In the genomic region with DNA sequence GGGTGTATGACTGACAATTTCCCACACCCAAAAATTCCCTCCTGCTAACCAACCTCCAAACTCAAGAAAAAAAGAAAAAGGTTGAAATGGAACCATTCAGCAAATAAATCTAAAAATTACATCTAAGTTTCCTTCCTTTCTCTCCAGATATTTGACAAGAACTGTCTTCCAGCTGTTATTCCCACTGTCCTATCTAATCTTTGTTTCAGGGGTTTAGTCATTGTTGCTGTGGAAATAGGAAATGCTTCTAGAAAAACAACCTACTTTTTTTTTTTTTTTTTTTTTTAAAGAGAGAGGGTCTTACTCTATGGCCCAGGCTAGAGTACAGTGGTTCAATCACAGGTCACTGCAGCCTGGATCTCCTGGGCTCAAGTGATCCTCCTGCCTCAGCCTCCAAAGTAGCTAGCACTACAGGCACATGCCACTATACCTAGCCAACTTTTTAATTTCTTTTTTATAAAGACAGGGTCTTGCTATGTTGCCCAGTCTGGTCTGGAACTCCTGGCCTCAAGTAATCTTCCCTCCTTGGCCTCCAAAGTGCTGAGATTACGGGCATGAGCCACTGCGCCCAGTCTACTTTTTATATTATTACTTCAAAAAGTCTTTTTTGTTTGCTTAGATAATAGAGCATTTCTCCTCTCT, we compare ENCODE assay signal across 15 cellular contexts.
DNase-seq lines count a peak whose midpoint lies in the region; ATAC-seq and TF ChIP-seq lines count a peak whose summit lies in the region.
"Had no signal": no experiment of that assay in that cellular context is flagged by ENCODE, and none has a peak within 500 bp of the region (broad histone marks: within the 10 kb centered on the region; RNA-seq: fewer than 3 reads in every experiment).

No MANE protein-coding gene starts in this region.

- no peak overlapping the region for H3K4me3 Mint-ChIP-seq in CD8-positive, alpha-beta T cell
- no peak overlapping the region for H3K4me3 Mint-ChIP-seq in T-helper 17 cell
- H3K4me3 Mint-ChIP-seq: CD4-positive, alpha-beta memory T cell had no signal

- no peak for ATAC-seq in CD8-positive, alpha-beta T cell
- ATAC-seq in T-helper 17 cell: no peak

- no peaks in the 10 kb centered on the region for H3K9me3 Mint-ChIP-seq in CD8-positive, alpha-beta T cell
- H3K9me3 Mint-ChIP-seq: CD4-positive, alpha-beta memory T cell had no signal

- H3K4me2 ChIP-seq in mesenchymal stem cell (ENCODE audit: low read length, poor library complexity, severe bottlenecking) (no peak overlapping the region), OCI-LY7 (ENCODE audit: low read length) (no peak overlapping the region)

- H3K27me3 ChIP-seq in CD8-positive, alpha-beta T cell (ENCODE audit: insufficient read depth, low read length): no peaks in the 10 kb centered on the region
- H3K27me3 ChIP-seq in mesenchymal stem cell (ENCODE audit: control insufficient read depth in 1 of 2, insufficient read depth in 1 of 2, low read length in 2 of 2) (no peaks in the 10 kb centered on the region), ascending aorta (no peaks in the 10 kb centered on the region)
- H3K27me3 ChIP-seq: BE2C had no signal

- intact Hi-C loops in CD8-positive, alpha-beta T cell (cut with DNase I, micrococcal nuclease): no loop called here
- intact Hi-C loops in OCI-LY7 (cut with micrococcal nuclease; ENCODE audit: unreplicated experiment): no loop called here
- intact Hi-C loops in ascending aorta (cut with DNase I): no loop called here

- no peak overlapping the region for H3K27ac ChIP-seq in CD8-positive, alpha-beta T cell (ENCODE audit: low read depth, low read length)
- H3K27ac ChIP-seq in mesenchymal stem cell (ENCODE audit: low read length, poor library complexity, severe bottlenecking): no peak overlapping the region
- no peak overlapping the region for H3K27ac ChIP-seq in OCI-LY7 (ENCODE audit: low read depth, low read length, poor library complexity, severe bottlenecking)
- H3K27ac ChIP-seq in ascending aorta: no peak overlapping the region

- CTCF ChIA-PET in CD8-positive, alpha-beta T cell (lab: Charles Lee): no interaction called here
- CTCF ChIA-PET in OCI-LY7 (lab: Charles Lee; ENCODE audit: unreplicated experiment): no interaction called here

- H2AK5ac ChIP-seq in mesenchymal stem cell (ENCODE audit: low read length, severe bottlenecking): no peak overlapping the region

- DNase-seq in CD8-positive, alpha-beta T cell: no peak
- DNase-seq in T-helper 17 cell: no peak
- peak; percentile 14 to 62 for DNase-seq in dermis microvascular lymphatic vessel endothelial cell (ENCODE audit: low read depth in 2 of 2)
- DNase-seq in mesenchymal stem cell: peak; percentile 18
- no peak for DNase-seq in OCI-LY7 (ENCODE audit: low spot score)
- DNase-seq in ascending aorta (ENCODE audit: low spot score in 2 of 2): no peak
- DNase-seq in SW480 (ENCODE audit: low spot score): no peak
- no peak for DNase-seq in KG1 (lab: John Stamatoyannopoulos, UW)
- DNase-seq: BE2C; CD4-positive, alpha-beta memory T cell; DMS79 treated with DMSO at 0.1 percent for 48 hours; HCEC 1CT; NCI-H1436; NCI-H2081; NCI-H524 had no signal

- H3K9me3 ChIP-seq in CD8-positive, alpha-beta T cell (ENCODE audit: low read length): no peaks in the 10 kb centered on the region
- H3K9me3 ChIP-seq in T-helper 17 cell (ENCODE audit: control insufficient read depth, low read length, poor library complexity, severe bottlenecking) (no peaks in the 10 kb centered on the region), mesenchymal stem cell (ENCODE audit: control insufficient read depth, low read length) (no peaks in the 10 kb centered on the region), OCI-LY7 (ENCODE audit: low read length) (no peaks in the 10 kb centered on the region), ascending aorta (no peaks in the 10 kb centered on the region)
- H3K9me3 ChIP-seq: BE2C had no signal

- H3K4me3 ChIP-seq in CD8-positive, alpha-beta T cell (ENCODE audit: low read depth, low read length): no peak overlapping the region
- no peak overlapping the region for H3K4me3 ChIP-seq in mesenchymal stem cell (ENCODE audit: insufficient read depth in 1 of 2, low read depth in 1 of 2, low read length in 2 of 2)
- no peak overlapping the region for H3K4me3 ChIP-seq in OCI-LY7 (ENCODE audit: low read depth, low read length, poor library complexity, severe bottlenecking)
- H3K4me3 ChIP-seq in ascending aorta: no peak overlapping the region

- no peak overlapping the region for H2BK15ac ChIP-seq in mesenchymal stem cell (ENCODE audit: low read depth, poor library complexity, severe bottlenecking)

- no peaks in the 10 kb centered on the region for H3K27me3 Mint-ChIP-seq in CD8-positive, alpha-beta T cell (ENCODE audit: low read depth)
- no peaks in the 10 kb centered on the region for H3K27me3 Mint-ChIP-seq in T-helper 17 cell
- H3K27me3 Mint-ChIP-seq: CD4-positive, alpha-beta memory T cell had no signal

- no peaks in the 10 kb centered on the region for H3K9me2 ChIP-seq in OCI-LY7 (ENCODE audit: insufficient read depth, low read length)

- H3K79me1 ChIP-seq in mesenchymal stem cell (replicated peaks; ENCODE audit: low read length, poor library complexity, severe bottlenecking): no peaks in the 10 kb centered on the region

- H3K36me3 Mint-ChIP-seq in CD8-positive, alpha-beta T cell: peaks cover 84% of the 10 kb centered on the region
- H3K36me3 Mint-ChIP-seq in T-helper 17 cell (ENCODE audit: low read depth): peaks cover 25% of the 10 kb centered on the region

- no peak overlapping the region for H2BK12ac ChIP-seq in mesenchymal stem cell (ENCODE audit: low read length in 2 of 2)

- H3K27ac Mint-ChIP-seq in CD8-positive, alpha-beta T cell: peak overlapping the region; percentile 30
- H3K27ac Mint-ChIP-seq in T-helper 17 cell: peak overlapping the region; percentile 72

- H3K79me2 ChIP-seq in OCI-LY7 (ENCODE audit: insufficient read depth, low read depth, low read length): no peaks in the 10 kb centered on the region

- H3K36me3 ChIP-seq in CD8-positive, alpha-beta T cell (ENCODE audit: insufficient read depth, low read length): peaks cover 37% of the 10 kb centered on the region
- H3K36me3 ChIP-seq in mesenchymal stem cell (ENCODE audit: control insufficient read depth in 1 of 2, insufficient read depth in 2 of 2, low read depth in 1 of 2, low read length in 2 of 2): peaks cover 7 to 64% of the 10 kb centered on the region in 2 experiments
- H3K36me3 ChIP-seq in OCI-LY7 (ENCODE audit: insufficient read depth, low read length): peaks cover 49% of the 10 kb centered on the region
- H3K36me3 ChIP-seq in ascending aorta: peaks cover 24 to 53% of the 10 kb centered on the region in 2 donors
- H3K36me3 ChIP-seq: BE2C had no signal

- H4K20me1 ChIP-seq in OCI-LY7 (ENCODE audit: insufficient read depth, low read length): no peaks in the 10 kb centered on the region

- no peak overlapping the region for H2BK5ac ChIP-seq in mesenchymal stem cell (ENCODE audit: low read depth, low read length, poor library complexity, severe bottlenecking)

- no TSS peak for BruUV-seq in OCI-LY7 (replicated peaks; lab: Mats Ljungman, UMichigan)

- no peak overlapping the region for H4K8ac ChIP-seq in mesenchymal stem cell (ENCODE audit: low read length)

- no peak for TF ChIP-seq CTCF in CD8-positive, alpha-beta T cell (IDR thresholded peaks at IDR 0.05)
- TF ChIP-seq CTCF in OCI-LY7 (conservative IDR thresholded peaks at IDR 0.05; ENCODE audit: low read length): no peak
- TF ChIP-seq CTCF in ascending aorta (IDR thresholded peaks at IDR 0.05): no peak

- H3K14ac ChIP-seq in mesenchymal stem cell (ENCODE audit: low read length in 2 of 2): no peak overlapping the region

- no peak overlapping the region for H3K4ac ChIP-seq in mesenchymal stem cell (ENCODE audit: low read depth in 1 of 2, low read length in 2 of 2)

- POLR2A ChIA-PET in CD8-positive, alpha-beta T cell (lab: Charles Lee): no interaction called here
- POLR2A ChIA-PET in OCI-LY7 (lab: Charles Lee): interaction anchor here (0.7 kb wide), 1 partner anchor 78 kb away, joined by 4 read pairs; no protein-coding TSS in a partner anchor

- H3K9ac ChIP-seq in mesenchymal stem cell (ENCODE audit: low read length): no peak overlapping the region

- H3K4me1 ChIP-seq in CD8-positive, alpha-beta T cell (ENCODE audit: insufficient read depth, low read length): no peaks in the 10 kb centered on the region
- peaks cover 4% of the 10 kb centered on the region for H3K4me1 ChIP-seq in mesenchymal stem cell (ENCODE audit: control insufficient read depth, insufficient read depth, low read depth, low read length)
- H3K4me1 ChIP-seq in OCI-LY7 (ENCODE audit: insufficient read depth, low read length, poor library complexity, severe bottlenecking): no peaks in the 10 kb centered on the region
- no peaks in the 10 kb centered on the region for H3K4me1 ChIP-seq in ascending aorta
- H3K4me1 ChIP-seq: BE2C had no signal

- H3K4me1 Mint-ChIP-seq in CD8-positive, alpha-beta T cell (ENCODE audit: low read depth): no peaks in the 10 kb centered on the region
- peaks cover 21% of the 10 kb centered on the region for H3K4me1 Mint-ChIP-seq in T-helper 17 cell

- no peak overlapping the region for H2AFZ ChIP-seq in mesenchymal stem cell (ENCODE audit: low read depth, low read length)
- H2AFZ ChIP-seq in OCI-LY7 (ENCODE audit: low read length): no peak overlapping the region

- H3K23ac ChIP-seq in mesenchymal stem cell (ENCODE audit: low read length in 2 of 2): no peak overlapping the region

- H4K91ac ChIP-seq in mesenchymal stem cell (ENCODE audit: low read length): no peak overlapping the region

- H3K18ac ChIP-seq in mesenchymal stem cell (ENCODE audit: low read depth in 1 of 2, low read length in 2 of 2): no peak overlapping the region

- no CpG with 5 or more reads among the region's 2 CpGs for WGBS in mesenchymal stem cell

- no peak overlapping the region for H2BK120ac ChIP-seq in mesenchymal stem cell (ENCODE audit: low read depth, low read length)

Comparison
In these comparisons a context has a peak if more than half of its experiments do, and no peak if none do; other contexts are left out.
1. DNase-seq: peak in dermis microvascular lymphatic vessel endothelial cell (2 of 2) and mesenchymal stem cell (single experiment); none in CD8-positive, alpha-beta T cell (0 of 7), T-helper 17 cell (0 of 3), OCI-LY7 (single experiment), ascending aorta (0 of 2), SW480 (single experiment) and KG1 (single experiment).